24 cellular contexts compared by ENCODE assay signal in the genomic region with DNA sequence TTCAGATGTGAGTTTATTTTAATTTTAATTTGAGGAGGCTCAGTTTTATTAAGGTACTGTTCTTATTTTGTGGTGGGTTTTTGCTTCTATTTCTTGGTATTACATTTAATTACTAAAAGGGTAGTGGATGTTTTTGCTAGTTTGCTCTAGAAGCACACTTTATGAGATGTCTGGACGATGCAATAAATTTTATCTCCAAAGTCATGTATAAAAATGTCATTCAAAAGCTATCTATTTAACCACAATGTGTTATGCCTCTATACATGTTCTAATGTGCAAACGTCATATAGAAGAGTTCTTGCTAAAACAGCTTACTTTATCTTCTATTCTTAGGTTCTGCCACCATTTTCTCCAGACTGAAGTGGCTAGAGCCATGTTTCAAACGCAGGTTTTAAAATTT. TPM values are rescaled to one million over a fixed set of nuclear protein-coding genes. Genes with fewer than 3 reads are reported as not detected.
DNase-seq lines count a peak whose midpoint lies in the region; ATAC-seq, FAIRE-seq and TF ChIP-seq lines count a peak whose summit lies in the region.
"Had no signal": no experiment of that assay in that cellular context is flagged by ENCODE, and none has a peak within 500 bp of the region (broad histone marks: within the 10 kb centered on the region; RNA-seq: fewer than 3 reads in every experiment).

No MANE protein-coding gene starts in this region.

- H3K9me2 ChIP-seq in hepatocyte (replicated peaks; ENCODE audit: insufficient read depth) (no peaks in the 10 kb centered on the region), Karpas-422 (replicated peaks; ENCODE audit: insufficient read depth, low read length) (no peaks in the 10 kb centered on the region)

- H3K4me3 ChIP-seq in A549: no peak overlapping the region
- H3K4me3 ChIP-seq in HUES6 (ENCODE audit: low read depth, low read length): no peak overlapping the region
- H3K4me3 ChIP-seq in hepatocyte: no peak overlapping the region
- no peak overlapping the region for H3K4me3 ChIP-seq in Karpas-422 (ENCODE audit: low read length)
- H3K4me3 ChIP-seq in heart left ventricle: no peak overlapping the region
- H3K4me3 ChIP-seq: HAP-1 had no signal

- TF ChIP-seq CTCF in A549 (IDR thresholded peaks at IDR 0.05) (no peak), VCaP (conservative IDR thresholded peaks at IDR 0.05) (no peak), hepatocyte (IDR thresholded peaks at IDR 0.05; ENCODE audit: poor library complexity) (no peak), heart left ventricle (IDR thresholded peaks at IDR 0.05) (no peak)

- H2AFZ ChIP-seq in hepatocyte (no peak overlapping the region), Karpas-422 (ENCODE audit: low read length) (no peak overlapping the region)

- H3K27ac ChIP-seq in A549 (no peak overlapping the region), HUES6 (ENCODE audit: low read depth, low read length) (peak overlapping the region; percentile 50; the same call in 1 of the 2 replicates), VCaP (peak overlapping the region; percentile 30), hepatocyte (peak overlapping the region; percentile 0), Karpas-422 (ENCODE audit: low read length) (no peak overlapping the region), heart left ventricle (no peak overlapping the region)
- H3K27ac ChIP-seq: 22Rv1 had no signal

- POLR2A ChIA-PET in A549 (lab: Yijun Ruan, JAX): no interaction called here

- no peak for TF ChIP-seq RAD21 in A549 (conservative IDR thresholded peaks at IDR 0.05 in 1 of 2, IDR thresholded peaks at IDR 0.05 in 1 of 2)

- ATAC-seq in A549 (no peak), GM19455 (IDR thresholded peaks at IDR 0.05; ENCODE audit: unreplicated experiment) (no peak), heart left ventricle (no peak)

- 89% methylated on average over 3 of the region's 3 CpGs for WGBS in A549 (ENCODE audit: missing lambda C conversion rate)
- WGBS in hepatocyte (ENCODE audit: low lambda C conversion rate, missing lambda C conversion rate): 52% methylated on average over 3 of the region's 3 CpGs
- 66 to 87% (median 84%) methylated on average over 3 of the region's 3 CpGs for WGBS in heart left ventricle, 4 donors

- TF ChIP-seq POLR2A in A549 (IDR thresholded peaks at IDR 0.05; ENCODE audit: low read length): no peak
- TF ChIP-seq POLR2A in heart left ventricle (IDR thresholded peaks at IDR 0.05): no peak

- H3K4me1 ChIP-seq in A549: peaks cover 35% of the 10 kb centered on the region
- H3K4me1 ChIP-seq in HUES6 (ENCODE audit: control insufficient read depth, insufficient read depth, low read length): no peaks in the 10 kb centered on the region; the same call in 1 of the 2 replicates
- peaks cover 16% of the 10 kb centered on the region for H3K4me1 ChIP-seq in hepatocyte (ENCODE audit: insufficient read depth)
- peaks cover 6% of the 10 kb centered on the region for H3K4me1 ChIP-seq in Karpas-422 (ENCODE audit: low read length)
- H3K4me1 ChIP-seq in heart left ventricle: peaks cover 0 to 26% (median 12%) of the 10 kb centered on the region in 12 donors
- H3K4me1 ChIP-seq: HAP-1 had no signal

- H3K79me2 ChIP-seq in hepatocyte (peaks cover 100% of the 10 kb centered on the region), Karpas-422 (ENCODE audit: low read length) (peaks cover 88% of the 10 kb centered on the region)

- peaks cover 32% of the 10 kb centered on the region for H4K20me1 ChIP-seq in hepatocyte (ENCODE audit: insufficient read depth, poor library complexity, severe bottlenecking)
- no peaks in the 10 kb centered on the region for H4K20me1 ChIP-seq in Karpas-422 (ENCODE audit: insufficient read depth, low read depth, low read length)

- no peaks in the 10 kb centered on the region for H3K9me3 ChIP-seq in A549
- H3K9me3 ChIP-seq in HUES6 (ENCODE audit: control insufficient read depth, insufficient read depth, low read depth, low read length): no peaks in the 10 kb centered on the region
- H3K9me3 ChIP-seq in hepatocyte (ENCODE audit: low read depth): no peaks in the 10 kb centered on the region
- no peaks in the 10 kb centered on the region for H3K9me3 ChIP-seq in Karpas-422 (ENCODE audit: low read length)
- H3K9me3 ChIP-seq in heart left ventricle: no peaks in the 10 kb centered on the region
- H3K9me3 ChIP-seq: HAP-1 had no signal

- H3K9ac ChIP-seq in HUES6 (ENCODE audit: low read length): no peak overlapping the region
- H3K9ac ChIP-seq in Karpas-422 (ENCODE audit: low read length): no peak overlapping the region

- no peak for TF ChIP-seq EP300 in A549 (IDR thresholded peaks at IDR 0.05)

- H3K36me3 ChIP-seq in HUES6 (ENCODE audit: control insufficient read depth, insufficient read depth, low read length) (peaks cover 22% of the 10 kb centered on the region), hepatocyte (replicated peaks; ENCODE audit: insufficient read depth, low read depth) (no peaks in the 10 kb centered on the region), Karpas-422 (ENCODE audit: insufficient read depth, low read length) (peaks cover 22% of the 10 kb centered on the region), heart left ventricle (peaks cover 0 to 35% (median 29%) of the 10 kb centered on the region in 9 donors)

- no peak for FAIRE-seq in A549 (lab: Jason Lieb, UNC)
- FAIRE-seq: A204.1, GM12891, GM18507 had no signal

- intact Hi-C loops in heart left ventricle (cut with DNase I): no loop called here

- no peak for DNase-seq in A549 (ENCODE audit: low read depth in 1 of 2, low spot score in 1 of 2)
- no peak for DNase-seq in hepatocyte (ENCODE audit: low spot score)
- no peak for DNase-seq in activated CD8-positive, alpha-beta memory T cell treated with anti-CD3 and anti-CD28 coated beads for 24 hours
- DNase-seq in Karpas-422: no peak
- no peak for DNase-seq in heart left ventricle
- DNase-seq: ACHN; C1 segment of cervical spinal cord; Calu3; CD4-positive, alpha-beta memory T cell; COR-L47; DMS53; DMS79 treated with DMSO at 0.1 percent for 48 hours; GF-D8; GOT3 had no signal

- CTCF ChIA-PET in A549 (lab: Yijun Ruan, JAX): no interaction called here

- H3K27me3 ChIP-seq in HUES6 (ENCODE audit: control insufficient read depth, insufficient read depth, low read length) (no peaks in the 10 kb centered on the region), hepatocyte (no peaks in the 10 kb centered on the region), Karpas-422 (ENCODE audit: low read length) (no peaks in the 10 kb centered on the region), heart left ventricle (no peaks in the 10 kb centered on the region)

- H3K4me2 ChIP-seq in A549 (peak overlapping the region; percentile 20; the same call in 1 of the 3 replicates), hepatocyte (no peak overlapping the region), Karpas-422 (ENCODE audit: low read depth, low read length, poor library complexity, severe bottlenecking) (no peak overlapping the region)

TF ChIP-seq in A549, 52 proteins besides CTCF, POLR2A, EP300 and RAD21 (continues in another document):
- no peak for TF ChIP-seq ZNF302 (CRISPR knock-in tag; IDR thresholded peaks at IDR 0.05)
- TF ChIP-seq, protein P1, sequence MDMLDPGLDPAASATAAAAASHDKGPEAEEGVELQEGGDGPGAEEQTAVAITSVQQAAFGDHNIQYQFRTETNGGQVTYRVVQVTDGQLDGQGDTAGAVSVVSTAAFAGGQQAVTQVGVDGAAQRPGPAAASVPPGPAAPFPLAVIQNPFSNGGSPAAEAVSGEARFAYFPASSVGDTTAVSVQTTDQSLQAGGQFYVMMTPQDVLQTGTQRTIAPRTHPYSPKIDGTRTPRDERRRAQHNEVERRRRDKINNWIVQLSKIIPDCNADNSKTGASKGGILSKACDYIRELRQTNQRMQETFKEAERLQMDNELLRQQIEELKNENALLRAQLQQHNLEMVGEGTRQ (IDR thresholded peaks at IDR 0.05): no peak
- no peak for TF ChIP-seq JUN (IDR thresholded peaks at IDR 0.05)

RNA-seq across cellular contexts. Expression of a gene that starts 12.9 kb away (rescaled TPM):
- 98.9 and 120 TPM in 2 replicates for polyA plus RNA-seq in A549 (2011; rRNA removed)
- 26.4 and 27.7 TPM in 2 replicates for polyA plus RNA-seq in A549 (2012; cell fraction: cytosol; rRNA removed)
- 11.7 and 15.3 TPM in 2 replicates for polyA plus RNA-seq in A549 (2012; cell fraction: nucleus; rRNA removed)
- 49.5 to 53.0 TPM (median 49.7 TPM) in 3 replicates for polyA plus RNA-seq in A549 (2017; fragmentation: RNase III; extraction: RNeasy Plus Mini Kit Qiagen cat#74134 plus additional on column Dnase treatment)
- polyA minus RNA-seq in A549 (2011; rRNA and poly(A)+ RNA removed): 13.2 and 14.1 TPM in 2 replicates
- 137 and 170 TPM in 2 replicates for total RNA-seq in hepatocyte
- 188 and 215 TPM in 2 replicates for polyA plus RNA-seq in hepatocyte
- total RNA-seq in Karpas-422 (2014; rRNA removed; shearing (Covaris generic); ENCODE audit: low replicate concordance): 44.7 and 68.2 TPM in 2 replicates
- 100 to 1,000 TPM in 8 of 9 donors, 10 to 100 TPM in 1; 69.5 to 260 (median 214) TPM for total RNA-seq in heart left ventricle
- 100 to 1,000 TPM; 163 to 206 TPM for polyA plus RNA-seq in heart left ventricle

RNA-seq across cellular contexts. Expression of a gene that starts 13.3 kb away (rescaled TPM):
- 74.7 and 86.8 TPM in 2 replicates for polyA plus RNA-seq in A549 (2011; rRNA removed)
- polyA plus RNA-seq in A549 (2012; cell fraction: cytosol; rRNA removed): 22.1 and 22.3 TPM in 2 replicates
- 7.5 and 14.0 TPM in 2 replicates for polyA plus RNA-seq in A549 (2012; cell fraction: nucleus; rRNA removed)
- polyA plus RNA-seq in A549 (2017; fragmentation: RNase III; extraction: RNeasy Plus Mini Kit Qiagen cat#74134 plus additional on column Dnase treatment): 34.4 to 39.9 TPM (median 38.4 TPM) in 3 replicates
- polyA minus RNA-seq in A549 (2011; rRNA and poly(A)+ RNA removed): 38.0 and 48.4 TPM in 2 replicates
- total RNA-seq in hepatocyte: 69.4 and 72.8 TPM in 2 replicates
- polyA plus RNA-seq in hepatocyte: 50.3 and 62.7 TPM in 2 replicates
- total RNA-seq in Karpas-422 (2014; rRNA removed; shearing (Covaris generic); ENCODE audit: low replicate concordance): 80.0 and 84.6 TPM in 2 replicates
- 100 to 1,000 TPM; 145 to 245 (median 180) TPM for total RNA-seq in heart left ventricle
- 100 to 1,000 TPM in 1 of 2 donors, 10 to 100 TPM in 1; 66.9 to 109 TPM for polyA plus RNA-seq in heart left ventricle

RNA-seq across cellular contexts. Expression of a gene that starts 35.8 kb away (rescaled TPM):
- 0.18 and 0.20 TPM in 2 replicates for polyA plus RNA-seq in A549 (2011; rRNA removed)
- polyA plus RNA-seq in A549 (2012; cell fraction: cytosol; rRNA removed): 0.01 and 0.08 TPM in 2 replicates
- 0.07 and 0.09 TPM in 2 replicates for polyA plus RNA-seq in A549 (2012; cell fraction: nucleus; rRNA removed)
- polyA plus RNA-seq in A549 (2017; fragmentation: RNase III; extraction: RNeasy Plus Mini Kit Qiagen cat#74134 plus additional on column Dnase treatment): 0.03 to 0.08 TPM (median 0.04 TPM) in 3 replicates
- polyA minus RNA-seq in A549 (2011; rRNA and poly(A)+ RNA removed): 0.10 and 0.54 TPM in 2 replicates
- total RNA-seq in hepatocyte: 0.93 and 1.4 TPM in 2 replicates
- 1.0 and 1.5 TPM in 2 replicates for polyA plus RNA-seq in hepatocyte
- 0.14 TPM in 1 of 2 replicates, not detected in the other for total RNA-seq in Karpas-422 (2014; rRNA removed; shearing (Covaris generic); ENCODE audit: low replicate concordance)
- total RNA-seq in heart left ventricle: under 1 TPM in 8 of 9 donors, not detected in 1; 0.07 to 0.83 (median 0.48) TPM
- under 1 TPM; 0.19 to 0.25 TPM for polyA plus RNA-seq in heart left ventricle
- total RNA-seq: Daoy, G401 had no signal
- polyA plus RNA-seq: CD4-positive, alpha-beta memory T cell had no signal

Comparison
In these comparisons a context has a peak if more than half of its experiments do, and no peak if none do; other contexts are left out.
1. H3K27ac ChIP-seq: peak in HUES6 (single experiment), VCaP (single experiment) and hepatocyte (single experiment); none in A549 (0 of 2), Karpas-422 (single experiment) and heart left ventricle (0 of 12).